Comparison of ENCODE assay signal across 16 cellular contexts in the genomic region with DNA sequence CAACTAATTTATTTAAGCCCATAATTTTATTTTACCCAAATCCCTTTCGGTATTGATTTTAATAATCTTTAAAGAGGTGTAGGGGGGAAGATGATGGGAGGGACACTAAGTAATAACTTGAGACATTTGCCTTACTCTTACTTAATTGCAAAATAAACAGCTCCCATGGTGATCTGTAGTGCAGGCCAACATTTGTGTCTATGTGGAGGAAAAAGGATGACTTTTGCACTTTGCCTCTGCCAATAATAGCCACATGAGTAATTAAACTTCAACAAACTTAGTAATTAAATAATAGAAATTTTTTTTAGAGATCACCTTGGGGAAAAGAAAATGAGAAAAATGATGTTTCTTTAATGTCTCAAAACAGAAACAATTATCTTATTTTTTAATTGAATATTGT.
"Had no signal": no experiment of that assay in that cellular context is flagged by ENCODE, and none has a peak within 500 bp of the region (broad histone marks: within the 10 kb centered on the region; RNA-seq: fewer than 3 reads in every experiment).

No MANE protein-coding gene starts in this region.

- ATAC-seq: gastroesophageal sphincter; left cardiac atrium; naive thymus-derived CD4-positive, alpha-beta T cell; psoas muscle had no signal

- H3K27me3 Mint-ChIP-seq: naive thymus-derived CD4-positive, alpha-beta T cell had no signal

- H3K36me3 ChIP-seq: esophagus squamous epithelium, gastroesophageal sphincter, neutrophil, sigmoid colon had no signal

- H3K4me3 ChIP-seq: esophagus squamous epithelium, gastroesophageal sphincter, psoas muscle, sigmoid colon, skin epidermis had no signal

- H3K27ac ChIP-seq: esophagus squamous epithelium, gastroesophageal sphincter, neutrophil, psoas muscle, sigmoid colon, skin epidermis had no signal

- H3K27ac Mint-ChIP-seq: dendritic cell treated with granulocyte-macrophage colony-stimulating factor and Interleukin-4, amounts not matched to agents 40 ng/mL and 50 ng/mL, for 4 days; naive thymus-derived CD4-positive, alpha-beta T cell had no signal

- H3K4me1 ChIP-seq: esophagus squamous epithelium, gastroesophageal sphincter, psoas muscle, sigmoid colon had no signal

- DNase-seq: esophagus squamous epithelium; foreskin fibroblast; glutamatergic neuron; left cardiac atrium; mammary epithelial cell; psoas muscle; sigmoid colon; stimulated activated CD4-positive, alpha-beta T cell treated with anti-CD3 and anti-CD28 coated beads, Interleukin-12 subunit alpha, Interleukin-12 subunit beta, amount 100 ng/mL, for 4 hours; stimulated activated naive CD4-positive, alpha-beta T cell treated with Interleukin-2 at 50 U/mL for 16 hours; trophoblast cell had no signal

- H3K27me3 ChIP-seq: esophagus squamous epithelium, gastroesophageal sphincter, neutrophil, sigmoid colon had no signal

- H3K9me3 ChIP-seq: esophagus squamous epithelium, gastroesophageal sphincter, neutrophil, psoas muscle, sigmoid colon had no signal

- FAIRE-seq: keratinocyte had no signal

- H3K4me3 Mint-ChIP-seq: dendritic cell treated with granulocyte-macrophage colony-stimulating factor and Interleukin-4, amounts not matched to agents 40 ng/mL and 50 ng/mL, for 4 days; naive thymus-derived CD4-positive, alpha-beta T cell had no signal
